Comparison of ENCODE assay signal across 12 cellular contexts in the genomic region with DNA sequence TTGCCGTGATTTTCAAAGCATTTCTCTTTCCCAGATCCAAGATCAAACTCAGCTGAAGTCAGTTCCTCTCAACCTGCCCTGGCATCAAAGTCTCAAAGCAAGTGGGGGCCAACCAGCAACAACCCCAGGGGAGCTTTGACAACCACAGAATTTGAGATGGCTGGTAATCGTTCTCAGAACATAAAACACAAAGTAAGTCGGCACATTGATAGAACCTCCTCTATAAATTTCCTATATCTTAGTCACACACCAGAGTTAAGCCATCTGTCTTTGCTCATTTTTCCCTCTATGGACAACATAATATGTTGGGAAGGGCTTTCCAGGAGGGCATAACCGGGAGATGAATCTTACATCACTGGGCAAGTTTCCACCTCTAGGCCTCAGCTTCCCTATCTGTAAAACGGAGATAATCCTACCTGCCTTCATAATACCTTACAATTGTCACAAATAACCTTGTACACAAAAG. TPM values are rescaled to one million over a fixed set of nuclear protein-coding genes. Genes with fewer than 3 reads are reported as not detected.
A peak's percentile ranks its signal among the peaks of the same experiment; 100 is the strongest.
DNase-seq lines count a peak whose midpoint lies in the region; ATAC-seq, FAIRE-seq and TF ChIP-seq lines count a peak whose summit lies in the region.
"Had no signal": no experiment of that assay in that cellular context is flagged by ENCODE, and none has a peak within 500 bp of the region (broad histone marks: within the 10 kb centered on the region; RNA-seq: fewer than 3 reads in every experiment).

No MANE protein-coding gene starts in this region.

- TF ChIP-seq POLR2A in A549 (IDR thresholded peaks at IDR 0.05; ENCODE audit: low read length) = no peak

- CTCF ChIA-PET in A549 (lab: Yijun Ruan, JAX) = interaction anchor here (1.7 kb wide), 2 partner anchors 8 to 15 kb away, joined by 4 to 10 read pairs; no protein-coding TSS in a partner anchor

- H3K27me3 ChIP-seq in iPS-20b (ENCODE audit: insufficient read depth, low read length) = no peaks in the 10 kb centered on the region

- H3K4me1 ChIP-seq in A549 (peaks cover 36% of the 10 kb centered on the region), iPS-20b (ENCODE audit: insufficient read depth, low read length) (peaks cover 5% of the 10 kb centered on the region; the same call in 1 of the 2 replicates)

- no peak for TF ChIP-seq EP300 in A549 (IDR thresholded peaks at IDR 0.05)

- H3K4me3 ChIP-seq in A549 (no peak overlapping the region), iPS-20b (ENCODE audit: low read length) (peak overlapping the region; percentile 92; the same call in 1 of the 2 replicates)
- H3K4me3 ChIP-seq: mucosa of descending colon had no signal

- no peak for FAIRE-seq in A549 (lab: Jason Lieb, UNC)
- FAIRE-seq: frontal cortex had no signal

- ATAC-seq in A549 = no peak
- ATAC-seq: mucosa of descending colon had no signal

- no peaks in the 10 kb centered on the region for H3K9me3 ChIP-seq in A549
- H3K9me3 ChIP-seq in iPS-20b (ENCODE audit: insufficient read depth, low read depth, low read length) = no peaks in the 10 kb centered on the region
- H3K9me3 ChIP-seq: mucosa of descending colon had no signal

- H3K9ac ChIP-seq in iPS-20b (ENCODE audit: low read depth, low read length) = peak overlapping the region; percentile 81; the same call in 1 of the 2 replicates

- TF ChIP-seq RAD21 in A549 (conservative IDR thresholded peaks at IDR 0.05 in 1 of 2, IDR thresholded peaks at IDR 0.05 in 1 of 2) = no peak

- POLR2A ChIA-PET in A549 (lab: Yijun Ruan, JAX) = interaction anchor here (2.0 kb wide), 1 partner anchor 12 kb away, joined by 4 read pairs; no protein-coding TSS in a partner anchor

- H3K4me2 ChIP-seq in A549 = peak overlapping the region; percentile 87

- no peak for DNase-seq in A549 (ENCODE audit: low read depth in 1 of 2, low spot score in 1 of 2)
- DNase-seq in EL = peak; percentile 8
- no peak for DNase-seq in superior temporal gyrus (ENCODE audit: extremely low spot score)
- DNase-seq in AML-193 (lab: John Stamatoyannopoulos, UW) = no peak
- DNase-seq in effector CD4-positive, alpha-beta T cell = no peak
- DNase-seq in AG08395 (ENCODE audit: low spot score) = no peak
- DNase-seq: mucosa of descending colon, NCI-H526 treated with DMSO at 0.1 percent for 48 hours, trophoblast cell had no signal

- no peak for TF ChIP-seq CTCF in A549 (IDR thresholded peaks at IDR 0.05)
- no peak for TF ChIP-seq CTCF in VCaP (conservative IDR thresholded peaks at IDR 0.05)

- peaks cover 61% of the 10 kb centered on the region for H3K36me3 ChIP-seq in iPS-20b (ENCODE audit: insufficient read depth, low read depth, low read length)

- H3K27ac ChIP-seq in A549 = peak overlapping the region; percentile 88 to 89; a peak in 4 of 6 replicates
- H3K27ac ChIP-seq in VCaP = peak overlapping the region; percentile 83
- H3K27ac ChIP-seq in iPS-20b (ENCODE audit: low read length) = no peak overlapping the region

- WGBS in A549 (ENCODE audit: missing lambda C conversion rate) = 58% methylated on average over 5 of the region's 5 CpGs

TF ChIP-seq in A549, 52 proteins besides CTCF, POLR2A, EP300 and RAD21:
- TF ChIP-seq GATA3 (IDR thresholded peaks at IDR 0.05; ENCODE audit: borderline replicate concordance) (no peak), FOXS1 (CRISPR knock-in tag; IDR thresholded peaks at IDR 0.05) (no peak), FOSL2 (IDR thresholded peaks at IDR 0.05) (no peak), FOSL2 (CRISPR knock-in tag; IDR thresholded peaks at IDR 0.05) (no peak), CHD2 (IDR thresholded peaks at IDR 0.05; ENCODE audit: low read length, partially characterized antibody) (no peak), RCOR1 (IDR thresholded peaks at IDR 0.05; ENCODE audit: low read depth, low read length) (no peak), BCL3 (IDR thresholded peaks at IDR 0.05) (no peak), NPAS2 (CRISPR knock-in tag; IDR thresholded peaks at IDR 0.05; ENCODE audit: borderline replicate concordance) (no peak), SMC3 (IDR thresholded peaks at IDR 0.05) (no peak), USF2 (IDR thresholded peaks at IDR 0.05) (no peak), EHF (CRISPR knock-in tag; IDR thresholded peaks at IDR 0.05) (no peak), REST (IDR thresholded peaks at IDR 0.05) (no peak), FOSB (CRISPR knock-in tag; IDR thresholded peaks at IDR 0.05) (no peak), HMGXB4 (CRISPR knock-in tag; IDR thresholded peaks at IDR 0.05; ENCODE audit: borderline replicate concordance) (no peak)
TF ChIP-seq in A549: peak in this region for 0.

RNA-seq across cellular contexts. Expression of gene DNAJC9, which starts 1.2 kb away (rescaled TPM):
- 42.7 and 56.3 TPM in 2 replicates for polyA plus RNA-seq in A549 (2011; rRNA removed)
- 36.9 and 38.5 TPM in 2 replicates for polyA plus RNA-seq in A549 (2012; cell fraction: cytosol; rRNA removed)
- 26.2 and 32.9 TPM in 2 replicates for polyA plus RNA-seq in A549 (2012; cell fraction: nucleus; rRNA removed)
- 45.6 to 47.4 TPM (median 46.0 TPM) in 3 replicates for polyA plus RNA-seq in A549 (2017; fragmentation: RNase III; extraction: RNeasy Plus Mini Kit Qiagen cat#74134 plus additional on column Dnase treatment)
- 24.2 and 27.7 TPM in 2 replicates for polyA minus RNA-seq in A549 (2011; rRNA and poly(A)+ RNA removed)

RNA-seq across cellular contexts. Expression of gene MRPS16, which starts 4.2 kb away (rescaled TPM):
- polyA plus RNA-seq in A549 (2011; rRNA removed) (132 and 162 TPM in 2 replicates), A549 (2017; fragmentation: RNase III; extraction: RNeasy Plus Mini Kit Qiagen cat#74134 plus additional on column Dnase treatment) (158 to 166 TPM (median 160 TPM) in 3 replicates)
- polyA plus RNA-seq in A549 (2012; cell fraction: cytosol; rRNA removed) = 226 and 239 TPM in 2 replicates
- 191 and 202 TPM in 2 replicates for polyA plus RNA-seq in A549 (2012; cell fraction: nucleus; rRNA removed)
- polyA minus RNA-seq in A549 (2011; rRNA and poly(A)+ RNA removed) = 155 and 180 TPM in 2 replicates
